ENCODE assay signal across 9 cellular contexts in genomic region chr5:1555011-1555807, GRCh38. TPM values are rescaled to one million over a fixed set of nuclear protein-coding genes. Genes with fewer than 3 reads are reported as not detected.
DNase-seq lines count a peak whose midpoint lies in the region; ATAC-seq and TF ChIP-seq lines count a peak whose summit lies in the region.
"Had no signal": no experiment of that assay in that cellular context is flagged by ENCODE, and none has a peak within 500 bp of the region (broad histone marks: within the 10 kb centered on the region; RNA-seq: fewer than 3 reads in every experiment).

No MANE protein-coding gene starts in this region.

- POLR2A ChIA-PET in activated CD8-positive, alpha-beta T cell treated with anti-CD3 and anti-CD28 coated beads for 36 hours (lab: Charles Lee) = no interaction called here

- H3K27ac Mint-ChIP-seq in chondrocyte (ENCODE audit: unreplicated experiment) (peak overlapping the region; percentile 76), CD14-positive monocyte (peak overlapping the region in 1 of 7 donors; percentile 58)
- H3K27ac Mint-ChIP-seq in activated CD8-positive, alpha-beta T cell treated with anti-CD3 and anti-CD28 coated beads for 36 hours = no peak overlapping the region

- H3K36me3 Mint-ChIP-seq in chondrocyte (ENCODE audit: low read depth) (no peaks in the 10 kb centered on the region), CD14-positive monocyte (peaks cover 0 to 4% of the 10 kb centered on the region in 2 donors)
- no peaks in the 10 kb centered on the region for H3K36me3 Mint-ChIP-seq in activated CD8-positive, alpha-beta T cell treated with anti-CD3 and anti-CD28 coated beads for 36 hours (ENCODE audit: low read depth)

- H3K9me3 ChIP-seq in sigmoid colon = no peaks in the 10 kb centered on the region

- in situ Hi-C loops in GM13976 (cut with MboI; ENCODE audit: low sequenced_read_pairs, unreplicated experiment) = no loop called here

- peaks cover 0 to 7% (median 0%) of the 10 kb centered on the region in 3 donors for H3K27me3 ChIP-seq in sigmoid colon

- H3K9me3 Mint-ChIP-seq in chondrocyte (ENCODE audit: low read depth) = no peaks in the 10 kb centered on the region
- no peaks in the 10 kb centered on the region for H3K9me3 Mint-ChIP-seq in activated CD8-positive, alpha-beta T cell treated with anti-CD3 and anti-CD28 coated beads for 36 hours
- peaks cover 4 to 10% (median 9%) of the 10 kb centered on the region in 7 donors for H3K9me3 Mint-ChIP-seq in CD14-positive monocyte

- CTCF ChIA-PET in activated CD8-positive, alpha-beta T cell treated with anti-CD3 and anti-CD28 coated beads for 36 hours (lab: Charles Lee) = no interaction called here

- no peak for TF ChIP-seq POLR2A in sigmoid colon (IDR thresholded peaks at IDR 0.05)

- WGBS in sigmoid colon, 2 donors = 52 to 72% methylated on average over 28 of the region's 28 CpGs

- H3K27ac ChIP-seq in sigmoid colon = no peak overlapping the region
- H3K27ac ChIP-seq: VCaP had no signal

- intact Hi-C loops in sigmoid colon (cut with DNase I) = no loop called here
- intact Hi-C loops in activated CD8-positive, alpha-beta T cell treated with anti-CD3 and anti-CD28 coated beads for 36 hours (cut with micrococcal nuclease) = no loop called here
- intact Hi-C loops in CD14-positive monocyte (cut with micrococcal nuclease) = no loop called here

- H3K36me3 ChIP-seq in sigmoid colon = no peaks in the 10 kb centered on the region

- H3K4me1 Mint-ChIP-seq in chondrocyte (ENCODE audit: low read depth) = peaks cover 34% of the 10 kb centered on the region
- H3K4me1 Mint-ChIP-seq in activated CD8-positive, alpha-beta T cell treated with anti-CD3 and anti-CD28 coated beads for 36 hours (ENCODE audit: low read depth) = peaks cover 3% of the 10 kb centered on the region
- H3K4me1 Mint-ChIP-seq in CD14-positive monocyte = peaks cover 17% of the 10 kb centered on the region

- no peaks in the 10 kb centered on the region for H3K4me1 ChIP-seq in sigmoid colon

- H3K27me3 Mint-ChIP-seq in chondrocyte (ENCODE audit: low read depth) (peaks cover 41% of the 10 kb centered on the region), CD14-positive monocyte (ENCODE audit: low read depth in 3 of 3) (peaks cover 30 to 55% (median 46%) of the 10 kb centered on the region in 3 donors)
- H3K27me3 Mint-ChIP-seq in activated CD8-positive, alpha-beta T cell treated with anti-CD3 and anti-CD28 coated beads for 36 hours = no peaks in the 10 kb centered on the region

- ATAC-seq in activated CD8-positive, alpha-beta T cell treated with anti-CD3 and anti-CD28 coated beads for 36 hours = no peak
- ATAC-seq in GM18873 (IDR thresholded peaks at IDR 0.05; ENCODE audit: low FRiP score, unreplicated experiment) = no peak

- DNase-seq in GM13976 (ENCODE audit: low spot score) = peak; percentile 39
- DNase-seq in NCI-H2196 treated with DMSO at 0.1 percent for 48 hours (lab: John Stamatoyannopoulos, UW; ENCODE audit: unreplicated experiment) = peak; percentile 93
- no peak for DNase-seq in chondrocyte (ENCODE audit: low spot score)
- peak; percentile 54 for DNase-seq in sigmoid colon
- DNase-seq in activated CD8-positive, alpha-beta T cell treated with anti-CD3 and anti-CD28 coated beads for 36 hours = no peak
- no peak for DNase-seq in NCI-H1436 treated with DMSO at 0.1 percent for 48 hours (lab: John Stamatoyannopoulos, UW)
- DNase-seq in CD14-positive monocyte (ENCODE audit: low spot score) = no peak

- H3K4me3 Mint-ChIP-seq in chondrocyte (ENCODE audit: unreplicated experiment) (no peak overlapping the region), CD14-positive monocyte (peak overlapping the region in 1 of 2 donors; percentile 53)
- H3K4me3 Mint-ChIP-seq in activated CD8-positive, alpha-beta T cell treated with anti-CD3 and anti-CD28 coated beads for 36 hours = no peak overlapping the region

- H3K4me3 ChIP-seq in sigmoid colon = no peak overlapping the region

- no peak for TF ChIP-seq EP300 in sigmoid colon (IDR thresholded peaks at IDR 0.05)

- TF ChIP-seq CTCF in GM13976 (IDR thresholded peaks at IDR 0.05; ENCODE audit: borderline replicate concordance, control extremely low read depth, extremely low read depth, insufficient read depth, missing control alignments) = no peak
- TF ChIP-seq CTCF in chondrocyte (IDR thresholded peaks at IDR 0.05) = peak; percentile 8
- TF ChIP-seq CTCF in sigmoid colon (IDR thresholded peaks at IDR 0.05) = no peak
- no peak for TF ChIP-seq CTCF in activated CD8-positive, alpha-beta T cell treated with anti-CD3 and anti-CD28 coated beads for 36 hours (IDR thresholded peaks at IDR 0.05)
- no peak for TF ChIP-seq CTCF in CD14-positive monocyte (IDR thresholded peaks at IDR 0.05)

RNA-seq across cellular contexts. Expression of gene LPCAT1, which starts 31.4 kb away (rescaled TPM):
- total RNA-seq in chondrocyte (39.9 to 49.4 TPM (median 46.4 TPM) in 3 replicates), sigmoid colon (10 to 100 TPM; 20.6 to 24.3 (median 22.3) TPM)
- polyA plus RNA-seq in sigmoid colon (10 to 100 TPM in 1 of 3 donors, 1 to 10 TPM in 2; 4.2 to 35.1 (median 7.8) TPM), CD14-positive monocyte (10 to 100 TPM; 34.1 to 34.8 TPM)
- 10 to 100 TPM; 37.2 to 43.6 TPM for total RNA-seq in activated CD8-positive, alpha-beta T cell treated with anti-CD3 and anti-CD28 coated beads for 36 hours

Comparison
In these comparisons a context has a peak if more than half of its experiments do, and no peak if none do; other contexts are left out.
1. DNase-seq: peak in GM13976 (single experiment), NCI-H2196 treated with DMSO at 0.1 percent for 48 hours (single experiment) and sigmoid colon (single experiment); none in chondrocyte (single experiment), activated CD8-positive, alpha-beta T cell treated with anti-CD3 and anti-CD28 coated beads for 36 hours (single experiment), NCI-H1436 treated with DMSO at 0.1 percent for 48 hours (single experiment) and CD14-positive monocyte (single experiment).